8 cellular contexts compared by ENCODE assay signal in the genomic region with DNA sequence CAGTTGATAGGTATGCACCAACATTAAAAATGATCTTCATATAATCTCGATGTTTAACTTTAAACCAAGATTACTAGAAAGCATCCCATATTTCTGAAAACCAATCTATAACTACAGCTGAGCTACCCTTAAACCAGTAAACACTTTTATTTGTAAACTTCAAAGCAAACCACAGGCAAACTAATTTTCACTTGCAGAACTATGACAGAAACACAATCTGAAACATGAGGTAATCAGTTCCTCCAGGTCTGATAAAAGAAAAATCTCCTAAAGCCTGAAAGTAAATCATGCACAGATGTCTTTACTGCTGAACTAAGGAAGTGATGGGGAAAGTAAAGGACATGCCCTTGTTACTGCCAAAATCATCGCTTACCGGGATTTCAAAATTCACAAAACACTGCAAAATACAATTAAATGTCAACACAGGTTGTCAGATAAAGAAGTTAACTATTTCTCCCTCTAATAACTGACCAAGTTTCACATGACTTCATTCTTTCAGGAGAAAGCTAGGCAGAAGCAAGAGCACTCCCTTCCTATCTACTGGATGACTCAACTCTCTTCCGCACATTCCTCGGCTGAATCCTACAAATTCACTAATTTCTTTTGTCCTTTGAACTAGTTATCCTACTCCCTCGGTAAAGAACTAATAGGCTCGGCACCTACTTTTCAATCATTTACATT. TPM values are rescaled to one million over a fixed set of nuclear protein-coding genes. Genes with fewer than 3 reads are reported as not detected.
DNase-seq lines count a peak whose midpoint lies in the region; ATAC-seq and TF ChIP-seq lines count a peak whose summit lies in the region.

No MANE protein-coding gene starts in this region.

- intact Hi-C loops in left lung (cut with DNase I) = no loop called here

- H3K9me3 ChIP-seq in left lung (no peaks in the 10 kb centered on the region), thoracic aorta (no peaks in the 10 kb centered on the region)

- H3K36me3 Mint-ChIP-seq in activated naive CD4-positive, alpha-beta T cell treated with anti-CD3 and anti-CD28 coated beads, Interleukin-2, amount 50 U/mL, for 24 hours = peaks cover 7% of the 10 kb centered on the region

- H3K4me3 Mint-ChIP-seq in activated naive CD4-positive, alpha-beta T cell treated with anti-CD3 and anti-CD28 coated beads, Interleukin-2, amount 50 U/mL, for 24 hours = peak overlapping the region; percentile 90

- H3K9me3 Mint-ChIP-seq in activated naive CD4-positive, alpha-beta T cell treated with anti-CD3 and anti-CD28 coated beads, Interleukin-2, amount 50 U/mL, for 24 hours = no peaks in the 10 kb centered on the region

- no peaks in the 10 kb centered on the region for H3K27me3 ChIP-seq in left lung
- no peaks in the 10 kb centered on the region for H3K27me3 ChIP-seq in thoracic aorta (replicated peaks; ENCODE audit: insufficient read depth)

- H3K4me3 ChIP-seq in LNCaP clone FGC (ENCODE audit: low read depth, low read length) (peak overlapping the region; percentile 80), left lung (peak overlapping the region; percentile 66 to 70), thoracic aorta (peak overlapping the region; percentile 77)

- no peak for TF ChIP-seq CTCF in LNCaP clone FGC (IDR thresholded peaks at IDR 0.05; ENCODE audit: control insufficient read depth, extremely low read depth, insufficient read depth)
- no peak for TF ChIP-seq CTCF in left lung (IDR thresholded peaks at IDR 0.05)
- no peak for TF ChIP-seq CTCF in thoracic aorta (IDR thresholded peaks at IDR 0.05)

- H3K27me3 Mint-ChIP-seq in activated naive CD4-positive, alpha-beta T cell treated with anti-CD3 and anti-CD28 coated beads, Interleukin-2, amount 50 U/mL, for 24 hours = no peaks in the 10 kb centered on the region

- ATAC-seq in left lung = no peak
- no peak for ATAC-seq in thoracic aorta (ENCODE audit: insufficient number of reproducible peaks, low FRiP score, low read depth)

- peaks cover 47% of the 10 kb centered on the region for H3K4me1 Mint-ChIP-seq in activated naive CD4-positive, alpha-beta T cell treated with anti-CD3 and anti-CD28 coated beads, Interleukin-2, amount 50 U/mL, for 24 hours

- no peak for DNase-seq in activated naive CD4-positive, alpha-beta T cell (lab: John Stamatoyannopoulos, UW)
- no peak for DNase-seq in LNCaP clone FGC (ENCODE audit: low read depth)
- peak; percentile 69 for DNase-seq in astrocyte of the hippocampus (ENCODE audit: low read depth, low spot score)
- DNase-seq in left lung = no peak
- DNase-seq in thoracic aorta (ENCODE audit: low spot score) = no peak
- DNase-seq in DMS79 (lab: John Stamatoyannopoulos, UW) = no peak
- DNase-seq in NCI-H2029 (lab: John Stamatoyannopoulos, UW) = no peak

- H3K27ac ChIP-seq in left lung (peak overlapping the region; percentile 98 to 99), thoracic aorta (peak overlapping the region; percentile 91 to 92)

- H3K27ac Mint-ChIP-seq in activated naive CD4-positive, alpha-beta T cell treated with anti-CD3 and anti-CD28 coated beads, Interleukin-2, amount 50 U/mL, for 24 hours = peak overlapping the region; percentile 99

- peaks cover 0 to 38% of the 10 kb centered on the region in 2 donors for H3K4me1 ChIP-seq in left lung
- H3K4me1 ChIP-seq in thoracic aorta (ENCODE audit: control insufficient read depth in 1 of 2, low read depth in 2 of 2) = peaks cover 24 to 35% of the 10 kb centered on the region in 2 donors

- H3K36me3 ChIP-seq in left lung (no peaks in the 10 kb centered on the region), thoracic aorta (no peaks in the 10 kb centered on the region)

RNA-seq across cellular contexts. Expression of a gene that starts 1.5 kb away (rescaled TPM):
- total RNA-seq in left lung (10 to 100 TPM; 32.2 to 34.6 TPM), thoracic aorta (10 to 100 TPM; 19.1 to 40.1 TPM)
